Comparison of ENCODE assay signal across 10 cellular contexts in the genomic region with DNA sequence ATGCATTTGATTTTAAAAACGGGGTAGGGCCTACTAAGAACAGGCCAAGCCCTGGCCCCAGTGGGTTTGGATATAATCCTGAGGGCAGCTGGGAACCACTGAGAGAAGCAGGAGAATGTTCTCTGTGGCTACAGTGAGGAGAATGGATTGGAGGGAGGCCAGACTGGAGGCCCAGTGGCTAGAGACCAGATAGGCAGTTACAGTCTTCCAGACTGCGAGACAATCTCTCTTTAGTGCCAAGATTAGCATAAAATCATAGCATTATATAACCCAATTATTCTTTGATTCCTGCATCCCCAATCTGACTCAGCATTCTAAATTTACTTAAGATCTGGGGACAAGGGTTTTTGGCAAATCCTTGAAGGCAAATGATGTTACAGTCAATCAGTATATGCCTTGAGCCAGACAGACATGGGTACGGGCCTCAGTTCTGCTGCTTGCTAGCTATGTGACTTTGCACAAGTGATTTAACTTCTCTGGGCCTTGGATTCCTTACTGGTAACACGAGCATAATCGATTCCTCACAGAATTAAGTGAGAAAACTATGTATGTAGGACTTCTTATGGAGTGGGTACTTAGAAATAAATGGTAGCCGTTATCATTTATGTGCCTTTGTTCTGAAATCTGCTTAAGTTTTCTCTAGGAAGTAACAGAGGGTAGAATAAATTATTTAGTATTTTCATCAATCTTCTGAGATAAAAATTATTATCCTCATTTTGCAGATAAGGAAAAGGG. TPM values are rescaled to one million over a fixed set of nuclear protein-coding genes. Genes with fewer than 3 reads are reported as not detected.
DNase-seq lines count a peak whose midpoint lies in the region; ATAC-seq, FAIRE-seq and TF ChIP-seq lines count a peak whose summit lies in the region.
"Had no signal": no experiment of that assay in that cellular context is flagged by ENCODE, and none has a peak within 500 bp of the region (broad histone marks: within the 10 kb centered on the region; RNA-seq: fewer than 3 reads in every experiment).

No MANE protein-coding gene starts in this region.

- DNase-seq in GM06990 (ENCODE audit: extremely low read depth, insufficient read length) (no peak), astrocyte (ENCODE audit: low read depth) (peak; percentile 56), inferior parietal cortex (ENCODE audit: extremely low spot score) (peak; percentile 43), spleen (no peak), NCI-H2196 (lab: John Stamatoyannopoulos, UW; ENCODE audit: unreplicated experiment) (no peak)
- DNase-seq in stimulated activated CD4-positive, alpha-beta T cell treated with anti-CD3 and anti-CD28 coated beads, Interleukin-4, amount 100 ng/mL, for 24 hours, result no peak
- DNase-seq: NCI-H1092 treated with DMSO at 0.1 percent for 48 hours had no signal

- ATAC-seq in HG03521 (IDR thresholded peaks at IDR 0.05; ENCODE audit: unreplicated experiment) (no peak), HG03025 (IDR thresholded peaks at IDR 0.05; ENCODE audit: low FRiP score, unreplicated experiment) (no peak)

- no peaks in the 10 kb centered on the region for H4K20me1 ChIP-seq in astrocyte (ENCODE audit: insufficient read depth, low read length)

- peaks cover 19% of the 10 kb centered on the region for H3K4me1 Mint-ChIP-seq in astrocyte (ENCODE audit: low read depth, unreplicated experiment)

- WGBS in spleen, 5 donors, result 84 to 93% (median 88%) methylated on average over 6 of the region's 6 CpGs

- H3K36me3 ChIP-seq in GM06990 (ENCODE audit: control insufficient read depth, insufficient read depth, low read length) (peaks cover 6% of the 10 kb centered on the region; the same call in 1 of the 2 replicates), astrocyte (ENCODE audit: insufficient read depth, low read length) (no peaks in the 10 kb centered on the region), spleen (peaks cover 0 to 15% (median 2%) of the 10 kb centered on the region in 6 donors)

- H3K4me1 ChIP-seq in astrocyte (ENCODE audit: insufficient read depth, low read length) (peaks cover 24% of the 10 kb centered on the region), spleen (peaks cover 19 to 80% (median 50%) of the 10 kb centered on the region in 6 donors)

- H3K9me3 Mint-ChIP-seq in astrocyte (ENCODE audit: unreplicated experiment), result peaks cover 2% of the 10 kb centered on the region

- H3K27ac ChIP-seq in astrocyte (ENCODE audit: low read depth, low read length) (no peak overlapping the region), spleen (peak overlapping the region; percentile 44 to 100 (median 99))

- TF ChIP-seq POLR2A in spleen (IDR thresholded peaks at IDR 0.05), result no peak

- peaks cover 3% of the 10 kb centered on the region for H3K27me3 Mint-ChIP-seq in astrocyte (ENCODE audit: low read depth, unreplicated experiment)

- TF ChIP-seq CTCF in GM06990 (IDR thresholded peaks at IDR 0.05; ENCODE audit: insufficient read depth, low read length, poor library complexity, severe bottlenecking) (no peak), astrocyte (IDR thresholded peaks at IDR 0.05; ENCODE audit: insufficient read depth, low read depth, low read length) (no peak), spleen (IDR thresholded peaks at IDR 0.05 in 8 of 11, conservative IDR thresholded peaks at IDR 0.05 in 3 of 11) (no peak)

- no peaks in the 10 kb centered on the region for H3K79me2 ChIP-seq in astrocyte (ENCODE audit: insufficient read depth, low read length)

- no peak for FAIRE-seq in astrocyte (lab: Jason Lieb, UNC)

- H3K4me3 ChIP-seq in GM06990 (replicated peaks; ENCODE audit: low read depth, low read length) (peak overlapping the region; percentile 39), astrocyte (ENCODE audit: insufficient read depth, low read depth, low read length) (no peak overlapping the region), spleen (peak overlapping the region in 1 of 8 donors; percentile 85)

- no peak overlapping the region for H2AFZ ChIP-seq in astrocyte (ENCODE audit: low read depth, low read length)

- no peaks in the 10 kb centered on the region for H3K27me3 ChIP-seq in GM06990 (replicated peaks; ENCODE audit: control insufficient read depth, insufficient read depth, low read length)
- H3K27me3 ChIP-seq in astrocyte (ENCODE audit: insufficient read depth, low read length), result no peaks in the 10 kb centered on the region
- no peaks in the 10 kb centered on the region for H3K27me3 ChIP-seq in spleen (replicated peaks in 1 of 7)

- no peak overlapping the region for H3K4me3 Mint-ChIP-seq in astrocyte (ENCODE audit: unreplicated experiment)

- H3K27ac Mint-ChIP-seq in astrocyte (ENCODE audit: unreplicated experiment), result no peak overlapping the region

- intact Hi-C loops in spleen (cut with DNase I; ENCODE audit: low total_unique reads), result loop anchor here (5.0 to 10.0 kb wide), 2 partner anchors 68 to 110 kb away; partner anchors contain the start of gene WNK1

- no peak overlapping the region for H3K9ac ChIP-seq in astrocyte (ENCODE audit: low read length)

- no peaks in the 10 kb centered on the region for H3K36me3 Mint-ChIP-seq in astrocyte (ENCODE audit: low read depth, unreplicated experiment)

- H3K4me2 ChIP-seq in astrocyte (ENCODE audit: low read length), result peak overlapping the region; percentile 35

- H3K9me3 ChIP-seq in astrocyte (ENCODE audit: insufficient read depth, low read depth, low read length) (no peaks in the 10 kb centered on the region), spleen (no peaks in the 10 kb centered on the region)

RNA-seq across cellular contexts. Expression of gene NINJ2, which starts 18.3 kb away (rescaled TPM):
- total RNA-seq in astrocyte (not detected in 2 replicates), spleen (10 to 100 TPM in 5 of 7 donors, 1 to 10 TPM in 2; 6.6 to 18.8 (median 10.3) TPM)
- 10 to 100 TPM in 1 of 3 donors, 1 to 10 TPM in 2; 7.0 to 13.5 (median 8.6) TPM for polyA plus RNA-seq in spleen
- polyA plus RNA-seq: neural cell had no signal

Comparison
In these comparisons a context has a peak if more than half of its experiments do, and no peak if none do; other contexts are left out.
1. DNase-seq: peak in astrocyte (single experiment) and inferior parietal cortex (single experiment); none in GM06990 (single experiment), spleen (single experiment), NCI-H2196 (single experiment) and stimulated activated CD4-positive, alpha-beta T cell treated with anti-CD3 and anti-CD28 coated beads, Interleukin-4, amount 100 ng/mL, for 24 hours (single experiment).